In genomic region chr20:12596863-12597262, GRCh38 we compare ENCODE assay signal across 19 cellular contexts.
DNase-seq lines count a peak whose midpoint lies in the region; ATAC-seq, FAIRE-seq and TF ChIP-seq lines count a peak whose summit lies in the region.
"Had no signal": no experiment of that assay in that cellular context is flagged by ENCODE, and none has a peak within 500 bp of the region (broad histone marks: within the 10 kb centered on the region; RNA-seq: fewer than 3 reads in every experiment).

No MANE protein-coding gene starts in this region.

- POLR2A ChIA-PET in A549 (lab: Yijun Ruan, JAX) (no interaction called here), H1 (lab: Charles Lee; ENCODE audit: partially characterized antibody) (no interaction called here), RWPE1 (lab: Yijun Ruan, JAX; ENCODE audit: low non-redundant PET) (no interaction called here)
- POLR2A ChIA-PET in CD8-positive, alpha-beta memory T cell (lab: Charles Lee): no interaction called here

- H3K27ac ChIP-seq in A549 (no peak overlapping the region), GM23338 (ENCODE audit: low read depth) (no peak overlapping the region), H1 (ENCODE audit: low read depth, low read length) (no peak overlapping the region), smooth muscle cell (ENCODE audit: low read depth) (no peak overlapping the region), upper lobe of right lung (no peak overlapping the region), RWPE1 (no peak overlapping the region)
- no peak overlapping the region for H3K27ac ChIP-seq in CD8-positive, alpha-beta memory T cell (ENCODE audit: low read depth, low read length)
- H3K27ac ChIP-seq: BLaER1 treated with 17β-estradiol and CSF1 and Interleukin-3, amounts not matched to agents 10 nM and 100 nM had no signal

- intact Hi-C loops in upper lobe of right lung (cut with DNase I): no loop called here

- H3K14ac ChIP-seq in H1 (ENCODE audit: insufficient read length): no peak overlapping the region

- CTCF ChIA-PET in A549 (lab: Yijun Ruan, JAX): interaction anchor here (1.2 to 2.5 kb wide), 2 partner anchors 11 to 19 kb away, joined by 3 to 8 read pairs; no protein-coding TSS in a partner anchor
- CTCF ChIA-PET in H1 (lab: Charles Lee; ENCODE audit: partially characterized antibody): no interaction called here
- CTCF ChIA-PET in RWPE1 (lab: Yijun Ruan, JAX): interaction anchor here (0.6 kb wide), 1 partner anchor 436 kb away, joined by 3 read pairs; no protein-coding TSS in a partner anchor
- CTCF ChIA-PET in CD8-positive, alpha-beta memory T cell (lab: Charles Lee): no interaction called here

- H3K4me2 ChIP-seq in A549: no peak overlapping the region
- no peak overlapping the region for H3K4me2 ChIP-seq in GM23338
- no peak overlapping the region for H3K4me2 ChIP-seq in H1 (ENCODE audit: insufficient read depth in 1 of 2, low read depth in 2 of 2, low read length in 2 of 2)
- peak overlapping the region; percentile 63 for H3K4me2 ChIP-seq in smooth muscle cell
- H3K4me2 ChIP-seq: BLaER1 treated with 17β-estradiol and CSF1 and Interleukin-3, amounts not matched to agents 10 nM and 100 nM had no signal

- TF ChIP-seq POLR2A in A549 (IDR thresholded peaks at IDR 0.05; ENCODE audit: low read length) (no peak), H1 (IDR thresholded peaks at IDR 0.05; ENCODE audit: control extremely low read depth in 1 of 2, low read depth in 2 of 2, low read length in 2 of 2) (no peak)

- H3K9ac ChIP-seq in H1 (replicated peaks in 1 of 4; ENCODE audit: extremely low read depth in 1 of 4, low read depth in 3 of 4, low read length in 3 of 4): no peak overlapping the region
- H3K9ac ChIP-seq in smooth muscle cell (ENCODE audit: low read depth): no peak overlapping the region
- H3K9ac ChIP-seq: BLaER1 treated with 17β-estradiol and CSF1 and Interleukin-3, amounts not matched to agents 10 nM and 100 nM had no signal

- H2BK15ac ChIP-seq in H1 (ENCODE audit: low read length): no peak overlapping the region

- no peak overlapping the region for H3K56ac ChIP-seq in H1 (replicated peaks; ENCODE audit: insufficient read length, low read depth, low read length)

- H3K4me1 Mint-ChIP-seq in GM23338: peaks cover 39% of the 10 kb centered on the region
- H3K4me1 Mint-ChIP-seq in CD8-positive, alpha-beta memory T cell: peaks cover 0 to 1% (median 0%) of the 10 kb centered on the region in 3 donors
- H3K4me1 Mint-ChIP-seq: CD4-positive, alpha-beta memory T cell had no signal

- H3K4me1 ChIP-seq in A549: no peaks in the 10 kb centered on the region
- H3K4me1 ChIP-seq in GM23338 (ENCODE audit: insufficient read depth): peaks cover 22% of the 10 kb centered on the region; the same call in 1 of the 2 replicates
- peaks cover 0 to 5% (median 2%) of the 10 kb centered on the region in 4 experiments; a peak in 2 of 7 replicates for H3K4me1 ChIP-seq in H1 (replicated peaks in 1 of 4; ENCODE audit: control insufficient read depth in 3 of 4, insufficient read depth in 4 of 4, low read length in 3 of 4)
- H3K4me1 ChIP-seq in smooth muscle cell (ENCODE audit: low read depth): peaks cover 10% of the 10 kb centered on the region
- H3K4me1 ChIP-seq in upper lobe of right lung: no peaks in the 10 kb centered on the region
- no peaks in the 10 kb centered on the region for H3K4me1 ChIP-seq in CD8-positive, alpha-beta memory T cell (ENCODE audit: insufficient read depth, low read length)
- H3K4me1 ChIP-seq: BLaER1 treated with 17β-estradiol and CSF1 and Interleukin-3, amounts not matched to agents 10 nM and 100 nM; Caco-2 had no signal

- H2BK120ac ChIP-seq in H1 (replicated peaks; ENCODE audit: low read depth, low read length): no peak overlapping the region

- no peaks in the 10 kb centered on the region for H3K9me2 ChIP-seq in GM23338 (ENCODE audit: insufficient read depth)

- H3K4ac ChIP-seq in H1 (replicated peaks; ENCODE audit: insufficient read length, low read depth, low read length): no peak overlapping the region

- no peaks in the 10 kb centered on the region for H3K79me2 ChIP-seq in GM23338 (replicated peaks; ENCODE audit: insufficient read depth)
- H3K79me2 ChIP-seq in H1 (ENCODE audit: control insufficient read depth in 1 of 2, insufficient read depth in 2 of 2, low read length in 2 of 2): no peaks in the 10 kb centered on the region
- no peaks in the 10 kb centered on the region for H3K79me2 ChIP-seq in smooth muscle cell (ENCODE audit: low read depth)

- no peak overlapping the region for H4K5ac ChIP-seq in H1 (ENCODE audit: insufficient read length, low read depth, low read length)

- H3K79me1 ChIP-seq in H1 (ENCODE audit: low read depth, low read length): no peaks in the 10 kb centered on the region

- no peak for DNase-seq in A549 (ENCODE audit: low read depth in 1 of 2, low spot score in 1 of 2)
- no peak for DNase-seq in GM23338 (ENCODE audit: low spot score)
- no peak for DNase-seq in H1 (ENCODE audit: low read depth in 1 of 2, low spot score in 2 of 2)
- no peak for DNase-seq in smooth muscle cell (lab: John Stamatoyannopoulos, UW; ENCODE audit: unreplicated experiment)
- DNase-seq in upper lobe of right lung: no peak
- DNase-seq in RWPE1 (ENCODE audit: low spot score): no peak
- no peak for DNase-seq in CD8-positive, alpha-beta memory T cell
- DNase-seq: 8988T; AML-193; BE2C; Caco-2; CD4-positive, alpha-beta memory T cell; DND-41; GOT3; H7; HCEC 1CT had no signal

- 3% methylated on average over 2 of the region's 2 CpGs for WGBS in A549 (ENCODE audit: missing lambda C conversion rate)
- 88% methylated on average over 2 of the region's 2 CpGs; no CpG with 5 or more reads in 1 of the 2 experiments for WGBS in H1 (ENCODE audit: extremely low coverage in 1 of 2, insufficient coverage in 1 of 2, insufficient read length in 1 of 2, insufficient replicate concordance in 2 of 2, low coverage in 1 of 2, low lambda C conversion rate in 2 of 2, missing lambda C conversion rate in 1 of 2), 2 experiments
- WGBS in smooth muscle cell (ENCODE audit: low lambda C conversion rate): 48% methylated on average over 2 of the region's 2 CpGs

- TF ChIP-seq RAD21 in A549 (conservative IDR thresholded peaks at IDR 0.05 in 1 of 2, IDR thresholded peaks at IDR 0.05 in 1 of 2): no peak
- TF ChIP-seq RAD21 in H1 (IDR thresholded peaks at IDR 0.05 in 1 of 2, conservative IDR thresholded peaks at IDR 0.05 in 1 of 2; ENCODE audit: low read depth in 2 of 2, low read length in 2 of 2): no peak

- H3K36me3 Mint-ChIP-seq in GM23338 (ENCODE audit: low read depth): no peaks in the 10 kb centered on the region
- H3K36me3 Mint-ChIP-seq in CD8-positive, alpha-beta memory T cell: no peaks in the 10 kb centered on the region
- H3K36me3 Mint-ChIP-seq: CD4-positive, alpha-beta memory T cell had no signal

- no peak overlapping the region for H4K91ac ChIP-seq in H1 (replicated peaks; ENCODE audit: insufficient read length, low read length)

- H2AK5ac ChIP-seq in H1 (ENCODE audit: low read depth, low read length): no peak overlapping the region

- H3K9me3 ChIP-seq in A549: no peaks in the 10 kb centered on the region
- no peaks in the 10 kb centered on the region for H3K9me3 ChIP-seq in H1 (ENCODE audit: insufficient read depth in 2 of 2, low read depth in 1 of 2, low read length in 1 of 2)
- no peaks in the 10 kb centered on the region for H3K9me3 ChIP-seq in smooth muscle cell (replicated peaks; ENCODE audit: low read depth)
- H3K9me3 ChIP-seq in upper lobe of right lung: no peaks in the 10 kb centered on the region
- H3K9me3 ChIP-seq in CD8-positive, alpha-beta memory T cell (ENCODE audit: low read length): no peaks in the 10 kb centered on the region
- H3K9me3 ChIP-seq: BE2C; BLaER1 treated with 17β-estradiol and CSF1 and Interleukin-3, amounts not matched to agents 10 nM and 100 nM; Caco-2 had no signal

- no peak for TF ChIP-seq EP300 in A549 (IDR thresholded peaks at IDR 0.05)
- TF ChIP-seq EP300 in H1 (IDR thresholded peaks at IDR 0.05; ENCODE audit: borderline replicate concordance in 1 of 2, low read depth in 2 of 2, low read length in 2 of 2): no peak

- H2AFZ ChIP-seq in GM23338 (0 out of 2 replicates have a peak overlapping the region, but pooled peaks have one; percentile 3), H1 (ENCODE audit: low read length) (no peak overlapping the region), smooth muscle cell (ENCODE audit: low read depth) (peak overlapping the region; percentile 10)

- peaks cover 3% of the 10 kb centered on the region for H3K27me3 Mint-ChIP-seq in GM23338 (ENCODE audit: insufficient read depth, low read depth, poor library complexity)
- no peaks in the 10 kb centered on the region for H3K27me3 Mint-ChIP-seq in CD8-positive, alpha-beta memory T cell
- H3K27me3 Mint-ChIP-seq: CD4-positive, alpha-beta memory T cell had no signal

- H3F3A ChIP-seq in GM23338 (replicated peaks; ENCODE audit: low read depth) (no peaks in the 10 kb centered on the region), smooth muscle cell (ENCODE audit: low read depth) (peaks cover 7% of the 10 kb centered on the region)

- no peak overlapping the region for H2BK5ac ChIP-seq in H1 (ENCODE audit: low read depth, low read length)

- FAIRE-seq in A549 (lab: Jason Lieb, UNC) (no peak), H1 (lab: Jason Lieb, UNC) (no peak)
- FAIRE-seq: G401.6, GM12878 had no signal

- no peaks in the 10 kb centered on the region for H3K27me3 ChIP-seq in GM23338 (ENCODE audit: insufficient read depth)
- H3K27me3 ChIP-seq in H1 (replicated peaks in 1 of 4; ENCODE audit: control insufficient read depth in 3 of 4, extremely low read depth in 1 of 4, insufficient read depth in 3 of 4, low read length in 3 of 4): no peaks in the 10 kb centered on the region
- no peaks in the 10 kb centered on the region for H3K27me3 ChIP-seq in smooth muscle cell (ENCODE audit: low read depth)
- H3K27me3 ChIP-seq in upper lobe of right lung: no peaks in the 10 kb centered on the region
- no peaks in the 10 kb centered on the region for H3K27me3 ChIP-seq in CD8-positive, alpha-beta memory T cell (ENCODE audit: insufficient read depth, low read length, poor library complexity, severe bottlenecking)
- H3K27me3 ChIP-seq: BE2C; BLaER1 treated with 17β-estradiol and CSF1 and Interleukin-3, amounts not matched to agents 10 nM and 100 nM had no signal

- H2BK20ac ChIP-seq in H1 (ENCODE audit: low read length): peak overlapping the region; percentile 62; the same call in 1 of the 2 replicates

- H3K23ac ChIP-seq in H1 (ENCODE audit: insufficient read length): no peak overlapping the region

- no peak overlapping the region for H3K4me3 Mint-ChIP-seq in GM23338
- H3K4me3 Mint-ChIP-seq in CD8-positive, alpha-beta memory T cell: no peak overlapping the region
- H3K4me3 Mint-ChIP-seq: CD4-positive, alpha-beta memory T cell had no signal

- no peaks in the 10 kb centered on the region for H3K23me2 ChIP-seq in H1 (ENCODE audit: low read depth, low read length)

- no peak overlapping the region for H2BK12ac ChIP-seq in H1 (ENCODE audit: low read depth, low read length)

- H4K20me1 ChIP-seq in GM23338 (replicated peaks; ENCODE audit: insufficient read depth) (no peaks in the 10 kb centered on the region), H1 (replicated peaks in 1 of 2; ENCODE audit: control insufficient read depth in 1 of 2, insufficient read depth in 2 of 2, low read length in 2 of 2) (no peaks in the 10 kb centered on the region), smooth muscle cell (ENCODE audit: low read depth) (no peaks in the 10 kb centered on the region)
- H4K20me1 ChIP-seq: BLaER1 treated with 17β-estradiol and CSF1 and Interleukin-3, amounts not matched to agents 10 nM and 100 nM had no signal

- TF ChIP-seq CTCF in A549 (IDR thresholded peaks at IDR 0.05) (no peak), GM23338 (conservative IDR thresholded peaks at IDR 0.05; ENCODE audit: low read depth in 2 of 2) (no peak), H1 (IDR thresholded peaks at IDR 0.05; ENCODE audit: control extremely low read depth in 1 of 3, insufficient read depth in 1 of 3, low read depth in 1 of 3, low read length in 3 of 3) (no peak), smooth muscle cell (IDR thresholded peaks at IDR 0.05; ENCODE audit: borderline replicate concordance, insufficient read depth, poor library complexity, severe bottlenecking) (no peak), upper lobe of right lung (IDR thresholded peaks at IDR 0.05) (no peak), RWPE1 (conservative IDR thresholded peaks at IDR 0.05; ENCODE audit: low read depth) (no peak)

- no peaks in the 10 kb centered on the region for H3K9me3 Mint-ChIP-seq in GM23338
- peaks cover 2 to 33% (median 7%) of the 10 kb centered on the region in 5 donors for H3K9me3 Mint-ChIP-seq in CD8-positive, alpha-beta memory T cell

- no peak overlapping the region; the same call in 1 of the 2 replicates for H3K27ac Mint-ChIP-seq in GM23338
- H3K27ac Mint-ChIP-seq in CD8-positive, alpha-beta memory T cell: no peak overlapping the region
- H3K27ac Mint-ChIP-seq: CD4-positive, alpha-beta memory T cell had no signal

- no peak overlapping the region for H3K4me3 ChIP-seq in A549
- H3K4me3 ChIP-seq in GM23338: no peak overlapping the region
- no peak overlapping the region for H3K4me3 ChIP-seq in H1 (ENCODE audit: extremely low read depth in 1 of 4, insufficient read depth in 2 of 4, low read depth in 3 of 4, low read length in 4 of 4)
- no peak overlapping the region for H3K4me3 ChIP-seq in smooth muscle cell
- no peak overlapping the region for H3K4me3 ChIP-seq in upper lobe of right lung
- H3K4me3 ChIP-seq in CD8-positive, alpha-beta memory T cell (ENCODE audit: low read length): no peak overlapping the region
- H3K4me3 ChIP-seq: BLaER1 treated with 17β-estradiol and CSF1 and Interleukin-3, amounts not matched to agents 10 nM and 100 nM; GM12878 had no signal

- no peak overlapping the region for H4K8ac ChIP-seq in H1 (ENCODE audit: extremely low read depth, insufficient read depth, low read length)

- H3K36me3 ChIP-seq in GM23338 (ENCODE audit: insufficient read depth): no peaks in the 10 kb centered on the region
- H3K36me3 ChIP-seq in H1 (ENCODE audit: control insufficient read depth in 2 of 4, insufficient read depth in 4 of 4, low read length in 3 of 4): no peaks in the 10 kb centered on the region
- H3K36me3 ChIP-seq in smooth muscle cell (ENCODE audit: low read depth): no peaks in the 10 kb centered on the region
- H3K36me3 ChIP-seq in upper lobe of right lung: no peaks in the 10 kb centered on the region
- H3K36me3 ChIP-seq in CD8-positive, alpha-beta memory T cell (ENCODE audit: insufficient read depth, low read length): no peaks in the 10 kb centered on the region
- H3K36me3 ChIP-seq: BE2C; BLaER1 treated with 17β-estradiol and CSF1 and Interleukin-3, amounts not matched to agents 10 nM and 100 nM had no signal

- no peak overlapping the region for H3K18ac ChIP-seq in H1 (ENCODE audit: extremely low read depth, low read length)

- ATAC-seq in A549: no peak
- ATAC-seq in GM23338: no peak
- no peak for ATAC-seq in upper lobe of right lung
- ATAC-seq: GM12878 had no signal

Comparison
In these comparisons a context has a peak if more than half of its experiments do, and no peak if none do; other contexts are left out.
1. CTCF ChIA-PET loops: an anchor here in A549 (1.2 to 2.5 kb wide) and RWPE1 (0.6 kb wide); none called in H1 and CD8-positive, alpha-beta memory T cell.
2. Of the 18 proteins assayed by ChIP-seq in both H1 and A549: peak only in H1: none; only in A549: MAFK; in both: none; in neither: 17.